In the genomic region with DNA sequence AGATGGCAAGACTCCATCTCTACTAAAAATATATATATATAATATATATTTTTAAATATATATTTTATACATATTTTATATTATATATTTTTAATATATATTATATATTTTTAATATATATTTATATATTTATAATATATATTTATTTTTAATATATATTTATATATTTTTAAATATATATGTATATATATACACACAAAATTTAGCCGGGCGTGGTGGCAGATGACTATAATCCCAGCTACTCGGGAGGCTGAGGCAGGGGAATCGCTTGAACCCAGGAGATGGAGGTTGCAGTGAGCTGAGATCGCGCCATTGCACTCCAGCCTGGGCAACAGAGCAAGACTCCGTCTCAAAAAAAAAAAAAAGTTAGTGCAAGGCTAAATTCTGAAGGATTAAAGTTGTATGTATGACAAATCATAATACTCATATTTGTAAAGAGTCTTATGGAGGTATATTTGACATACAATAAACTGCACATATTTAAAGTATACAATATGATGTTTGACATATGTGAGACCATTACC, we compare ENCODE assay signal across 8 cellular contexts. TPM values are rescaled to one million over a fixed set of nuclear protein-coding genes. Genes with fewer than 3 reads are reported as not detected.
DNase-seq lines count a peak whose midpoint lies in the region; ATAC-seq and TF ChIP-seq lines count a peak whose summit lies in the region.

No MANE protein-coding gene starts in this region.

- no peaks in the 10 kb centered on the region for H3K9me3 ChIP-seq in aorta (ENCODE audit: control insufficient read depth, low read length)

- peaks cover 18% of the 10 kb centered on the region for H3K36me3 Mint-ChIP-seq in nephron (ENCODE audit: low read depth)

- no peak overlapping the region for H2AFZ ChIP-seq in ACC112 (ENCODE audit: low read length, unreplicated experiment)

- no peaks in the 10 kb centered on the region for H3K9me3 Mint-ChIP-seq in nephron

- no peak for DNase-seq in Jurkat, Clone E6-1 (ENCODE audit: low read depth, low spot score)
- DNase-seq in cardiac fibroblast (ENCODE audit: low read depth in 2 of 2) (no peak), aorta (no peak)
- DNase-seq in stimulated activated CD4-positive, alpha-beta T cell treated with anti-CD3 and anti-CD28 coated beads, Interleukin-4, amount 100 ng/mL, for 4 hours = no peak

- H3K27me3 Mint-ChIP-seq in nephron (ENCODE audit: low read depth) = no peaks in the 10 kb centered on the region

- TF ChIP-seq CTCF in cardiac fibroblast (IDR thresholded peaks at IDR 0.05; ENCODE audit: low read depth, low read length) (no peak), nephron (IDR thresholded peaks at IDR 0.05; ENCODE audit: unreplicated experiment in 3 of 3) (no peak)

- peak overlapping the region; percentile 91 for H3K4me3 ChIP-seq in ACC112 (ENCODE audit: low read depth, low read length)
- peak overlapping the region; percentile 96 for H3K4me3 ChIP-seq in Jurkat, Clone E6-1 (ENCODE audit: low read length)
- peak overlapping the region; percentile 79 to 84 for H3K4me3 ChIP-seq in cardiac fibroblast (replicated peaks in 1 of 2; ENCODE audit: low read depth in 2 of 2, low read length in 2 of 2)
- peak overlapping the region in 1 of 2 donors; percentile 25 for H3K4me3 ChIP-seq in aorta (ENCODE audit: low read length in 2 of 2)

- intact Hi-C loops in aorta (cut with DNase I) = loop anchor here in 1 of 2 donors (1.0 to 10.0 kb wide), 2 partner anchors 29 to 147 kb away; no protein-coding TSS in a partner anchor

- H3K36me3 ChIP-seq in ACC112 (ENCODE audit: insufficient read depth, low read length) (0 out of 2 replicates have a peak, but pooled peaks cover 8% of the 10 kb centered on the region), aorta (ENCODE audit: control insufficient read depth in 1 of 2, insufficient read depth in 2 of 2, low read length in 1 of 2) (peaks cover 0 to 4% of the 10 kb centered on the region in 2 donors)

- peaks cover 27% of the 10 kb centered on the region for H3K79me2 ChIP-seq in ACC112 (ENCODE audit: control insufficient read depth, insufficient read depth, low read length, unreplicated experiment)

- 85 to 88% methylated on average over 7 of the region's 7 CpGs for WGBS in aorta, 2 donors

- peak overlapping the region; percentile 92 to 97 (median 93) for H3K4me3 Mint-ChIP-seq in nephron

- H3K4me1 Mint-ChIP-seq in nephron = peaks cover 41% of the 10 kb centered on the region

- peaks cover 14% of the 10 kb centered on the region for H3K4me1 ChIP-seq in ACC112 (ENCODE audit: control insufficient read depth, insufficient read depth, low read length, unreplicated experiment)
- no peaks in the 10 kb centered on the region for H3K4me1 ChIP-seq in aorta (ENCODE audit: control insufficient read depth in 1 of 2, insufficient read depth in 2 of 2, low read length in 2 of 2)

- H3K27ac ChIP-seq in ACC112 (ENCODE audit: low read depth, low read length) (peak overlapping the region; percentile 90), aorta (ENCODE audit: low read depth in 1 of 2, low read length in 2 of 2) (no peak overlapping the region)

- H3K27me3 ChIP-seq in ACC112 (ENCODE audit: insufficient read depth, low read length) (no peaks in the 10 kb centered on the region), aorta (ENCODE audit: control insufficient read depth in 1 of 2, insufficient read depth in 2 of 2, low read length in 1 of 2) (no peaks in the 10 kb centered on the region)

- H3K27ac Mint-ChIP-seq in nephron = peak overlapping the region; percentile 97 to 100 (median 99)

- no peak for ATAC-seq in HG03196 (IDR thresholded peaks at IDR 0.05; ENCODE audit: unreplicated experiment)
- ATAC-seq in GM19328 (IDR thresholded peaks at IDR 0.05; ENCODE audit: unreplicated experiment) = no peak
- no peak for ATAC-seq in aorta (ENCODE audit: low FRiP score)

RNA-seq across cellular contexts. Expression of a gene that starts 7.7 kb away (rescaled TPM):
- 62.0 TPM for polyA plus RNA-seq in Jurkat, Clone E6-1 (2012; ENCODE audit: insufficient read depth, insufficient read length)
- 10 to 100 TPM; 20.4 to 22.2 TPM for total RNA-seq in aorta
- polyA plus RNA-seq in aorta = 1 to 10 TPM; 6.8 to 8.9 TPM

RNA-seq across cellular contexts. Expression of a gene that starts 27.7 kb away (rescaled TPM):
- 277 TPM for polyA plus RNA-seq in Jurkat, Clone E6-1 (2012; ENCODE audit: insufficient read depth, insufficient read length)
- 100 to 1,000 TPM; 641 to 818 TPM for total RNA-seq in aorta
- 100 to 1,000 TPM; 458 to 512 TPM for polyA plus RNA-seq in aorta
